8 cellular contexts compared by ENCODE assay signal in genomic region chr21:33931799-33932390, GRCh38. TPM values are rescaled to one million over a fixed set of nuclear protein-coding genes. Genes with fewer than 3 reads are reported as not detected.
A peak's percentile ranks its signal among the peaks of the same experiment; 100 is the strongest.
DNase-seq lines count a peak whose midpoint lies in the region; ATAC-seq and TF ChIP-seq lines count a peak whose summit lies in the region.

No MANE protein-coding gene starts in this region.

- CTCF ChIA-PET in AG04450 (lab: Charles Lee) = interaction anchor here (0.6 kb wide), 1 partner anchor 205 kb away, joined by 3 read pairs; no protein-coding TSS in a partner anchor

- TF ChIP-seq CTCF in AG04450 (IDR thresholded peaks at IDR 0.05; ENCODE audit: low read depth, low read length) = no peak
- TF ChIP-seq CTCF in ascending aorta (IDR thresholded peaks at IDR 0.05) = no peak
- TF ChIP-seq CTCF in tibial artery (IDR thresholded peaks at IDR 0.05) = no peak

- intact Hi-C loops in ascending aorta (cut with DNase I) = loop anchor here (10.0 kb wide), 1 partner anchor 403 kb away; no protein-coding TSS in a partner anchor
- intact Hi-C loops in tibial artery (cut with DNase I; ENCODE audit: low total_unique reads) = no loop called here

- no peak for DNase-seq in AG04450 (ENCODE audit: low read depth, low spot score)
- DNase-seq in Jurkat, Clone E6-1 (ENCODE audit: low read depth, low spot score) = no peak
- DNase-seq in ascending aorta (ENCODE audit: low spot score in 2 of 2) = no peak
- DNase-seq in left lobe of liver (ENCODE audit: low spot score) = no peak
- DNase-seq in tibial artery = no peak
- DNase-seq in stimulated activated CD8-positive, alpha-beta memory T cell treated with anti-CD3 and anti-CD28 coated beads, Interleukin-4, amount 100 ng/mL, for 48 hours = no peak
- no peak for DNase-seq in NAMALWA (ENCODE audit: low spot score)
- no peak for DNase-seq in NCI-H2196 (lab: John Stamatoyannopoulos, UW; ENCODE audit: unreplicated experiment)

- no peak overlapping the region for H3K27ac ChIP-seq in AG04450 (ENCODE audit: low read depth, low read length)
- peak overlapping the region; percentile 44 to 52 for H3K27ac ChIP-seq in ascending aorta
- peak overlapping the region; percentile 26 to 47 for H3K27ac ChIP-seq in tibial artery

- H3K4me3 ChIP-seq in AG04450 (ENCODE audit: low read depth, low read length) (peak overlapping the region; percentile 43), ascending aorta (peak overlapping the region; percentile 62 to 64), tibial artery (peak overlapping the region; percentile 49 to 56)
- H3K4me3 ChIP-seq in Jurkat, Clone E6-1 (ENCODE audit: low read length) = peak overlapping the region; percentile 91

- H3K4me1 ChIP-seq in ascending aorta (peaks cover 0 to 18% of the 10 kb centered on the region in 2 donors), tibial artery (peaks cover 0 to 21% (median 9%) of the 10 kb centered on the region in 4 donors)

- POLR2A ChIA-PET in AG04450 (lab: Yijun Ruan, JAX) = no interaction called here

- H3K27me3 ChIP-seq in AG04450 (ENCODE audit: control insufficient read depth, insufficient read depth, low read length) = no peaks in the 10 kb centered on the region
- no peaks in the 10 kb centered on the region for H3K27me3 ChIP-seq in ascending aorta
- H3K27me3 ChIP-seq in tibial artery = no peaks in the 10 kb centered on the region

- H3K9me3 ChIP-seq in AG04450 (ENCODE audit: control insufficient read depth, insufficient read depth, low read length) (no peaks in the 10 kb centered on the region), ascending aorta (no peaks in the 10 kb centered on the region), tibial artery (no peaks in the 10 kb centered on the region)

- ATAC-seq in left lobe of liver = peak; percentile 87

- H3K36me3 ChIP-seq in ascending aorta = no peaks in the 10 kb centered on the region
- no peaks in the 10 kb centered on the region for H3K36me3 ChIP-seq in tibial artery

RNA-seq across cellular contexts. Expression of gene ATP5PO, which starts 16.3 kb away (rescaled TPM):
- polyA plus RNA-seq in AG04450 (2011; rRNA removed) = 300 and 365 TPM in 2 replicates
- 40.1 and 58.9 TPM in 2 replicates for polyA minus RNA-seq in AG04450 (2011; rRNA and poly(A)+ RNA removed)
- 569 TPM for polyA plus RNA-seq in Jurkat, Clone E6-1 (2012; ENCODE audit: insufficient read depth, insufficient read length)
- total RNA-seq in ascending aorta (62.5 TPM), left lobe of liver (86.8 TPM)
